In genomic region chr17:18708215-18708614, GRCh38 we compare ENCODE assay signal across 3 cellular contexts. TPM values are rescaled to one million over a fixed set of nuclear protein-coding genes. Genes with fewer than 3 reads are reported as not detected.
"Had no signal": no experiment of that assay in that cellular context is flagged by ENCODE, and none has a peak within 500 bp of the region (broad histone marks: within the 10 kb centered on the region; RNA-seq: fewer than 3 reads in every experiment).

No MANE protein-coding gene starts in this region.

RNA-seq across cellular contexts. Expression of gene FBXW10, which starts 35.6 kb away (rescaled TPM):
- total RNA-seq: K562, SK-MEL-5 had no signal
- polyA plus RNA-seq: IgD-negative memory B cell, K562 had no signal
